ENCODE assay signal across 17 cellular contexts in genomic region chr20:37397954-37398749, GRCh38. TPM values are rescaled to one million over a fixed set of nuclear protein-coding genes. Genes with fewer than 3 reads are reported as not detected.
A peak's percentile ranks its signal among the peaks of the same experiment; 100 is the strongest.
DNase-seq lines count a peak whose midpoint lies in the region; ATAC-seq and TF ChIP-seq lines count a peak whose summit lies in the region.
"Had no signal": no experiment of that assay in that cellular context is flagged by ENCODE, and none has a peak within 500 bp of the region (broad histone marks: within the 10 kb centered on the region; RNA-seq: fewer than 3 reads in every experiment).

No MANE protein-coding gene starts in this region.

- whole genome bisulfite sequencing in ectodermal cell, 2 experiments, result 95 to 96% methylated on average over 30 of the region's 30 CpGs

- H3K27me3 ChIP-seq in ectodermal cell (ENCODE audit: control insufficient read depth, insufficient read depth, low read length, poor library complexity, severe bottlenecking) (no peaks in the 10 kb centered on the region), neural progenitor cell (no peaks in the 10 kb centered on the region), ascending aorta (no peaks in the 10 kb centered on the region)
- H3K27me3 ChIP-seq: BLaER1 treated with 17β-estradiol and CSF1 and Interleukin-3, amounts not matched to agents 10 nM and 100 nM had no signal

- H3K36me3 Mint-ChIP-seq in activated naive CD8-positive, alpha-beta T cell treated with anti-CD3 and anti-CD28 coated beads, Interleukin-2, amount 50 U/mL, for 24 hours (ENCODE audit: low read depth), result no peaks in the 10 kb centered on the region
- no peaks in the 10 kb centered on the region for H3K36me3 Mint-ChIP-seq in activated naive CD8-positive, alpha-beta T cell treated with anti-CD3 and anti-CD28 coated beads for 36 hours
- H3K36me3 Mint-ChIP-seq in neural progenitor cell, result peaks cover 4% of the 10 kb centered on the region
- H3K36me3 Mint-ChIP-seq: CD8-positive, alpha-beta memory T cell had no signal

- no peak overlapping the region for H3K4me3 ChIP-seq in ectodermal cell (ENCODE audit: insufficient read depth, low read depth, low read length)
- H3K4me3 ChIP-seq in neural progenitor cell, result no peak overlapping the region
- H3K4me3 ChIP-seq in ascending aorta, result no peak overlapping the region
- H3K4me3 ChIP-seq: BLaER1 treated with 17β-estradiol and CSF1 and Interleukin-3, amounts not matched to agents 10 nM and 100 nM had no signal

- H3K4me1 ChIP-seq in ectodermal cell (ENCODE audit: control insufficient read depth, insufficient read depth, low read length) (peaks cover 38% of the 10 kb centered on the region), neural progenitor cell (peaks cover 37% of the 10 kb centered on the region), ascending aorta (peaks cover 9 to 26% of the 10 kb centered on the region in 2 donors)

- peaks cover 42% of the 10 kb centered on the region for H3F3A ChIP-seq in neural progenitor cell (ENCODE audit: low read depth)

- H3K4me2 ChIP-seq in neural progenitor cell, result no peak overlapping the region
- H3K4me2 ChIP-seq: BLaER1 treated with 17β-estradiol and CSF1 and Interleukin-3, amounts not matched to agents 10 nM and 100 nM; KMS-11 had no signal

- peaks cover 24% of the 10 kb centered on the region for H3K36me3 ChIP-seq in ectodermal cell (ENCODE audit: control insufficient read depth, insufficient read depth, low read length)
- no peaks in the 10 kb centered on the region for H3K36me3 ChIP-seq in neural progenitor cell
- H3K36me3 ChIP-seq in ascending aorta, result peaks cover 58 to 77% of the 10 kb centered on the region in 2 donors

- no peak for DNase-seq in activated naive CD8-positive, alpha-beta T cell treated with anti-CD3 and anti-CD28 coated beads, Interleukin-2, amount 50 U/mL, for 24 hours
- DNase-seq in activated naive CD8-positive, alpha-beta T cell treated with anti-CD3 and anti-CD28 coated beads for 36 hours, result no peak
- DNase-seq in neural progenitor cell (ENCODE audit: low spot score) (no peak), ascending aorta (ENCODE audit: low spot score in 2 of 2) (no peak)
- DNase-seq in stimulated activated CD4-positive, alpha-beta T cell treated with anti-CD3 and anti-CD28 coated beads, Interleukin-4, amount 100 ng/mL, for 1 hour, result no peak
- DNase-seq: CD8-positive, alpha-beta memory T cell; DMS79; NCI-H1048; NCI-H146; NCI-H2081; NCI-H510A; SIG-M5 had no signal

- no peak for TF ChIP-seq CTCF in neural progenitor cell (IDR thresholded peaks at IDR 0.05)
- TF ChIP-seq CTCF in ascending aorta (IDR thresholded peaks at IDR 0.05), result no peak

- no peaks in the 10 kb centered on the region for H3K4me1 Mint-ChIP-seq in activated naive CD8-positive, alpha-beta T cell treated with anti-CD3 and anti-CD28 coated beads, Interleukin-2, amount 50 U/mL, for 24 hours
- no peaks in the 10 kb centered on the region for H3K4me1 Mint-ChIP-seq in activated naive CD8-positive, alpha-beta T cell treated with anti-CD3 and anti-CD28 coated beads for 36 hours
- peaks cover 49% of the 10 kb centered on the region for H3K4me1 Mint-ChIP-seq in neural progenitor cell
- H3K4me1 Mint-ChIP-seq: CD8-positive, alpha-beta memory T cell had no signal

- no peak overlapping the region for H3K9ac ChIP-seq in neural progenitor cell
- H3K9ac ChIP-seq: BLaER1 treated with 17β-estradiol and CSF1 and Interleukin-3, amounts not matched to agents 10 nM and 100 nM; KMS-11 had no signal

- H3K79me2 ChIP-seq in neural progenitor cell (ENCODE audit: low read depth), result no peaks in the 10 kb centered on the region

- ATAC-seq in activated naive CD8-positive, alpha-beta T cell treated with anti-CD3 and anti-CD28 coated beads, Interleukin-2, amount 50 U/mL, for 24 hours, result peak; percentile 25
- no peak for ATAC-seq in HG03442 (IDR thresholded peaks at IDR 0.05; ENCODE audit: unreplicated experiment)
- no peak for ATAC-seq in GM19397 (IDR thresholded peaks at IDR 0.05; ENCODE audit: unreplicated experiment)

- no peaks in the 10 kb centered on the region for H3K27me3 Mint-ChIP-seq in activated naive CD8-positive, alpha-beta T cell treated with anti-CD3 and anti-CD28 coated beads, Interleukin-2, amount 50 U/mL, for 24 hours
- no peaks in the 10 kb centered on the region for H3K27me3 Mint-ChIP-seq in activated naive CD8-positive, alpha-beta T cell treated with anti-CD3 and anti-CD28 coated beads for 36 hours
- H3K27me3 Mint-ChIP-seq in neural progenitor cell (ENCODE audit: insufficient read depth, low read depth), result no peaks in the 10 kb centered on the region

- H2AFZ ChIP-seq in neural progenitor cell (replicated peaks), result no peak overlapping the region

- intact Hi-C loops in ascending aorta (cut with DNase I), result loop anchor here (5.0 kb wide), 1 partner anchor 129 kb away; the partner anchor contains the start of gene BLCAP

- H3K4me3 Mint-ChIP-seq in activated naive CD8-positive, alpha-beta T cell treated with anti-CD3 and anti-CD28 coated beads, Interleukin-2, amount 50 U/mL, for 24 hours, result no peak overlapping the region
- no peak overlapping the region for H3K4me3 Mint-ChIP-seq in activated naive CD8-positive, alpha-beta T cell treated with anti-CD3 and anti-CD28 coated beads for 36 hours
- H3K4me3 Mint-ChIP-seq in neural progenitor cell, result peak overlapping the region; percentile 60

- H3K27ac ChIP-seq in ectodermal cell (ENCODE audit: insufficient read depth, low read depth, low read length, poor library complexity, severe bottlenecking) (peak overlapping the region; percentile 36), neural progenitor cell (peak overlapping the region; percentile 87), ascending aorta (no peak overlapping the region)
- H3K27ac ChIP-seq: KMS-11 had no signal

- H3K9me3 ChIP-seq in ectodermal cell (ENCODE audit: control insufficient read depth, low read length) (no peaks in the 10 kb centered on the region), neural progenitor cell (ENCODE audit: low read depth) (no peaks in the 10 kb centered on the region), ascending aorta (no peaks in the 10 kb centered on the region)
- H3K9me3 ChIP-seq: BLaER1 treated with 17β-estradiol and CSF1 and Interleukin-3, amounts not matched to agents 10 nM and 100 nM had no signal

- H3K27ac Mint-ChIP-seq in activated naive CD8-positive, alpha-beta T cell treated with anti-CD3 and anti-CD28 coated beads, Interleukin-2, amount 50 U/mL, for 24 hours, result no peak overlapping the region
- no peak overlapping the region for H3K27ac Mint-ChIP-seq in activated naive CD8-positive, alpha-beta T cell treated with anti-CD3 and anti-CD28 coated beads for 36 hours
- H3K27ac Mint-ChIP-seq in neural progenitor cell, result no peak overlapping the region

- H3K9me3 Mint-ChIP-seq in activated naive CD8-positive, alpha-beta T cell treated with anti-CD3 and anti-CD28 coated beads, Interleukin-2, amount 50 U/mL, for 24 hours, result no peaks in the 10 kb centered on the region
- no peaks in the 10 kb centered on the region for H3K9me3 Mint-ChIP-seq in activated naive CD8-positive, alpha-beta T cell treated with anti-CD3 and anti-CD28 coated beads for 36 hours
- no peaks in the 10 kb centered on the region for H3K9me3 Mint-ChIP-seq in neural progenitor cell
- H3K9me3 Mint-ChIP-seq: CD8-positive, alpha-beta memory T cell had no signal

- H4K20me1 ChIP-seq in neural progenitor cell (ENCODE audit: low read depth), result no peaks in the 10 kb centered on the region

RNA-seq across cellular contexts. Expression of gene SRC, which starts 52.2 kb away (rescaled TPM):
- total RNA-seq in activated naive CD8-positive, alpha-beta T cell treated with anti-CD3 and anti-CD28 coated beads for 36 hours, result 1 to 10 TPM; 1.1 to 1.9 TPM
- polyA plus RNA-seq in ectodermal cell (2013, experiment 1 of 4), result 37.8 TPM
- polyA plus RNA-seq in ectodermal cell (2013, experiment 2 of 4), result 44.4 TPM
- polyA plus RNA-seq in ectodermal cell (2013, experiment 3 of 4), result 33.0 TPM
- 36.0 TPM for polyA plus RNA-seq in ectodermal cell (2013, experiment 4 of 4)
- total RNA-seq in neural progenitor cell (ENCODE audit: low replicate concordance) (15.4 and 47.4 TPM in 2 replicates), ascending aorta (67.4 TPM)

Comparison
In these comparisons a context has a peak if more than half of its experiments do, and no peak if none do; other contexts are left out.
1. H3K27ac ChIP-seq: peak in ectodermal cell (single experiment) and neural progenitor cell (single experiment); none in ascending aorta (0 of 2).